8 cellular contexts compared by ENCODE assay signal in the genomic region with DNA sequence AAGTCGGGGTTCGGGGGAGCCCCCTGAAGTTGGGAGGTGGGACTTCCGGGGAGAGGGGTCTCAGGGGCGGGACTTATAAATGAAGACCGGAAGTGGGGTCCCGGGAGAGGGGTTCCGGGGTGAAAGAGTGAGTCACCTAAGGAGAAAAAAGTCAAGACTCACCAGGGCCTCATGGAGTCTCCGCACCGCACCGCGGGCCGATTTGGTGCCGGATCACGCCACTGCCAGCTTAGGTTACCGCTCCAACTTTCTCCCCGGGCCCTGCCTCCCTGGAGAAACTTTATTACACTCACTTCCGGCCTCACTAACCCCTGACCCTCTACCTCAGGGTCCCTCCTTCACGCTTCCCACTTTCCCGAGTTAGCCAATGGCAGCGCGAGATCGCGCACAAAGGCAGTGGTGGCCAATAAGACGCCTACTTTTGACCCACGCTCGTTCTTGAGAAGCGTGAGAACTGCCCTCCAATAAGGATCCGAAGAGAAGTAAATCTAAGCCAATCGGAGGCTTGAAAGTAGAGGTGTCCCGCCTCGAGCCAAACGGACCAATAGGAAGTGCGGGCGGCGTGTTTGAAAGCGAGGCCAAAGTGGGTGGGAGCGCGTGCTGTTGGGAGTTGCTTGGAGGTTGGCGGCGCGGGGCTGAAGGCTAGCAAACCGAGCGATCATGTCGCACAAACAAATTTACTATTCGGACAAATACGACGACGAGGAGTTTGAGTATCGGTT. TPM values are rescaled to one million over a fixed set of nuclear protein-coding genes. Genes with fewer than 3 reads are reported as not detected.
A peak's percentile ranks its signal among the peaks of the same experiment; 100 is the strongest.
DNase-seq lines count a peak whose midpoint lies in the region; ATAC-seq and TF ChIP-seq lines count a peak whose summit lies in the region.

CKS1B (plus strand) TSS at position 596 of the 722 bp plus-strand sequence; CDS start at position 661, 65 bp downstream.

- peak within 1 kb of the TSS; percentile 81 for H3K4me2 ChIP-seq in OCI-LY3 (ENCODE audit: low read length)

- H3K79me2 ChIP-seq in OCI-LY3 (ENCODE audit: low read length): peaks cover 58% of the 10 kb centered on the region

- peak; percentile 78 for ATAC-seq in GM21528 (IDR thresholded peaks at IDR 0.05; ENCODE audit: low FRiP score, unreplicated experiment)

- H3K36me3 ChIP-seq in OCI-LY3 (replicated peaks; ENCODE audit: low read depth, low read length): peaks cover 14% of the 10 kb centered on the region

- peaks cover 13% of the 10 kb centered on the region for H4K20me1 ChIP-seq in OCI-LY3 (ENCODE audit: insufficient read depth, low read length)

- peak within 1 kb of the TSS; percentile 63; the same call in 1 of the 2 replicates for H2AFZ ChIP-seq in OCI-LY3 (ENCODE audit: low read depth, low read length)

- DNase-seq in DMS114 treated with DMSO at 0.1 percent for 48 hours (lab: John Stamatoyannopoulos, UW; ENCODE audit: unreplicated experiment) (peak; percentile 100), HuH-7.5 (ENCODE audit: low spot score) (peak; percentile 95), epithelial cell of prostate (ENCODE audit: low read depth, low spot score) (peak; percentile 100)
- DNase-seq in activated CD8-positive, alpha-beta memory T cell treated with anti-CD3 and anti-CD28 coated beads, Interleukin-2, amount 50 U/mL, for 48 hours: peak; percentile 94
- peak; percentile 87 to 92 for DNase-seq in stimulated activated CD8-positive, alpha-beta memory T cell treated with anti-CD3 and anti-CD28 coated beads, Interleukin-4, amount 100 ng/mL, for 1 hour (ENCODE audit: low read depth in 2 of 2, low spot score in 1 of 2)

- H3K4me1 ChIP-seq in OCI-LY3 (ENCODE audit: low read length) (peaks cover 34% of the 10 kb centered on the region), mononuclear cell (ENCODE audit: insufficient read depth, low read length) (peaks cover 55% of the 10 kb centered on the region)

- H3K4me3 ChIP-seq in OCI-LY3 (ENCODE audit: low read length): peak within 1 kb of the TSS; percentile 88
- H3K4me3 ChIP-seq in mononuclear cell (ENCODE audit: low read length): peak within 1 kb of the TSS; percentile 81

- H3K27ac ChIP-seq in OCI-LY3 (ENCODE audit: low read length) (peak within 1 kb of the TSS; percentile 91), epithelial cell of prostate (peak within 1 kb of the TSS; percentile 100)

- no peak for TF ChIP-seq CTCF in OCI-LY3 (IDR thresholded peaks at IDR 0.05; ENCODE audit: low read depth, low read length)

- H3K9ac ChIP-seq in OCI-LY3 (ENCODE audit: low read length): peak within 1 kb of the TSS; percentile 97

- H3K9me3 ChIP-seq in OCI-LY3 (ENCODE audit: insufficient read depth, low read length): no peaks in the 10 kb centered on the region
- H3K9me3 ChIP-seq in mononuclear cell (ENCODE audit: low read depth, low read length): no peaks in the 10 kb centered on the region

- H3K27me3 ChIP-seq in OCI-LY3 (ENCODE audit: low read depth, low read length) (no peaks in the 10 kb centered on the region), mononuclear cell (ENCODE audit: insufficient read depth, low read length) (no peaks in the 10 kb centered on the region)

RNA-seq across cellular contexts. Expression of gene CKS1B, which starts in this region (rescaled TPM):
- total RNA-seq in mononuclear cell: 5.9 TPM

Comparison
In these comparisons a context has a peak if more than half of its experiments do, and no peak if none do; other contexts are left out.
1. Peak in every context shown above with its lines: DNase-seq, ATAC-seq, H3K4me3 ChIP-seq and H3K27ac ChIP-seq.